Comparison of ENCODE assay signal across 8 cellular contexts in genomic region chr15:84714372-84714771, GRCh38. TPM values are rescaled to one million over a fixed set of nuclear protein-coding genes. Genes with fewer than 3 reads are reported as not detected.
DNase-seq lines count a peak whose midpoint lies in the region; ATAC-seq and TF ChIP-seq lines count a peak whose summit lies in the region.

No MANE protein-coding gene starts in this region.

- H2AFZ ChIP-seq in ACC112 (ENCODE audit: low read length, unreplicated experiment): no peak overlapping the region
- H2AFZ ChIP-seq in mesenchymal stem cell (ENCODE audit: low read depth, low read length): no peak overlapping the region

- H2BK15ac ChIP-seq in mesenchymal stem cell (ENCODE audit: low read depth, poor library complexity, severe bottlenecking): no peak overlapping the region

- intact Hi-C loops in ascending aorta (cut with DNase I): no loop called here
- intact Hi-C loops in mucosa of descending colon (cut with DNase I, micrococcal nuclease): no loop called here

- no peak overlapping the region for H4K91ac ChIP-seq in mesenchymal stem cell (ENCODE audit: low read length)

- H3K27me3 ChIP-seq in ACC112 (ENCODE audit: insufficient read depth, low read length) (no peaks in the 10 kb centered on the region), ascending aorta (no peaks in the 10 kb centered on the region), mesenchymal stem cell (ENCODE audit: control insufficient read depth in 1 of 2, insufficient read depth in 1 of 2, low read length in 2 of 2) (no peaks in the 10 kb centered on the region)

- H3K18ac ChIP-seq in mesenchymal stem cell (ENCODE audit: low read depth in 1 of 2, low read length in 2 of 2): no peak overlapping the region

- POLR2A ChIA-PET in HEK293 (lab: Yijun Ruan, JAX): interaction anchor here (0.6 to 3.7 kb wide), 5 partner anchors 9 to 147 kb away, joined by 5 to 64 read pairs (median 6); partner anchors contain the start of gene WDR73

- H2BK12ac ChIP-seq in mesenchymal stem cell (ENCODE audit: low read length in 2 of 2): no peak overlapping the region

- H3K27ac ChIP-seq in ACC112 (ENCODE audit: low read depth, low read length): no peak overlapping the region
- no peak overlapping the region for H3K27ac ChIP-seq in HEK293 (ENCODE audit: extremely low read depth, low read depth, low read length)
- no peak overlapping the region for H3K27ac ChIP-seq in ascending aorta
- no peak overlapping the region for H3K27ac ChIP-seq in mesenchymal stem cell (ENCODE audit: low read length, poor library complexity, severe bottlenecking)

- H2BK5ac ChIP-seq in mesenchymal stem cell (ENCODE audit: low read depth, low read length, poor library complexity, severe bottlenecking): no peak overlapping the region

- H2AK5ac ChIP-seq in mesenchymal stem cell (ENCODE audit: low read length, severe bottlenecking): no peak overlapping the region

- H3K36me3 ChIP-seq in ACC112 (ENCODE audit: insufficient read depth, low read length) (no peaks in the 10 kb centered on the region), HEK293 (ENCODE audit: control insufficient read depth in 2 of 2, insufficient read depth in 1 of 2, low read length in 2 of 2) (peaks cover 14 to 30% of the 10 kb centered on the region in 2 experiments; a peak in 2 of 3 replicates), ascending aorta (peaks cover 17 to 18% of the 10 kb centered on the region in 2 donors), mesenchymal stem cell (ENCODE audit: control insufficient read depth in 1 of 2, insufficient read depth in 2 of 2, low read depth in 1 of 2, low read length in 2 of 2) (peaks cover 10 to 14% of the 10 kb centered on the region in 2 experiments), mucosa of descending colon (ENCODE audit: low read depth) (peaks cover 5% of the 10 kb centered on the region)

- no peak overlapping the region for H4K8ac ChIP-seq in mesenchymal stem cell (ENCODE audit: low read length)

- H3K4me3 ChIP-seq in ACC112 (ENCODE audit: low read depth, low read length): peak overlapping the region; percentile 78
- H3K4me3 ChIP-seq in HEK293 (ENCODE audit: low read depth, low read length): peak overlapping the region; percentile 78
- H3K4me3 ChIP-seq in ascending aorta: peak overlapping the region; percentile 70 to 77
- peak overlapping the region in 1 of 2 experiments; percentile 96 for H3K4me3 ChIP-seq in mesenchymal stem cell (ENCODE audit: insufficient read depth in 1 of 2, low read depth in 1 of 2, low read length in 2 of 2)
- H3K4me3 ChIP-seq in mucosa of descending colon: no peak overlapping the region

- H3K4me1 ChIP-seq in ACC112 (ENCODE audit: control insufficient read depth, insufficient read depth, low read length, unreplicated experiment) (peaks cover 15% of the 10 kb centered on the region), HEK293 (ENCODE audit: control insufficient read depth, insufficient read depth, low read length) (peaks cover 3% of the 10 kb centered on the region; the same call in 1 of the 2 replicates), ascending aorta (peaks cover 3 to 10% of the 10 kb centered on the region in 2 donors), mesenchymal stem cell (ENCODE audit: control insufficient read depth, insufficient read depth, low read depth, low read length) (peaks cover 2% of the 10 kb centered on the region), mucosa of descending colon (ENCODE audit: low read depth) (peaks cover 22% of the 10 kb centered on the region)

- WGBS in mesenchymal stem cell: 90% methylated on average over 1 of the region's 5 CpGs

- DNase-seq in ascending aorta (ENCODE audit: low spot score in 2 of 2) (no peak), mesenchymal stem cell (no peak), SHP77 (lab: John Stamatoyannopoulos, UW) (no peak), mucosa of descending colon (no peak), activated gamma-delta T cell (lab: John Stamatoyannopoulos, UW) (no peak), EL (no peak)

- H3K9me3 ChIP-seq in HEK293 (ENCODE audit: control insufficient read depth, insufficient read depth, low read depth, low read length): no peaks in the 10 kb centered on the region
- no peaks in the 10 kb centered on the region for H3K9me3 ChIP-seq in ascending aorta
- no peaks in the 10 kb centered on the region for H3K9me3 ChIP-seq in mesenchymal stem cell (ENCODE audit: control insufficient read depth, low read length)
- no peaks in the 10 kb centered on the region for H3K9me3 ChIP-seq in mucosa of descending colon

- peak overlapping the region; percentile 92 for H3K9ac ChIP-seq in mesenchymal stem cell (ENCODE audit: low read length)

- peaks cover 58% of the 10 kb centered on the region for H3K79me2 ChIP-seq in ACC112 (ENCODE audit: control insufficient read depth, insufficient read depth, low read length, unreplicated experiment)

- CTCF ChIA-PET in HEK293 (lab: Yijun Ruan, JAX): interaction anchor here (0.9 kb wide), 1 partner anchor 57 kb away, joined by 4 read pairs; the partner anchor contains the start of gene NMB

- H2BK120ac ChIP-seq in mesenchymal stem cell (ENCODE audit: low read depth, low read length): no peak overlapping the region

- peak overlapping the region; percentile 86 for H3K4me2 ChIP-seq in mesenchymal stem cell (ENCODE audit: low read length, poor library complexity, severe bottlenecking)

- TF ChIP-seq CTCF in HEK293 (tag by site-specific recombination; IDR thresholded peaks at IDR 0.05) (no peak), ascending aorta (IDR thresholded peaks at IDR 0.05) (no peak), mucosa of descending colon (IDR thresholded peaks at IDR 0.05) (no peak)

- no peak for ATAC-seq in mucosa of descending colon

- H3K79me1 ChIP-seq in mesenchymal stem cell (replicated peaks; ENCODE audit: low read length, poor library complexity, severe bottlenecking): peaks cover 4% of the 10 kb centered on the region

- H3K4ac ChIP-seq in mesenchymal stem cell (ENCODE audit: low read depth in 1 of 2, low read length in 2 of 2): no peak overlapping the region

- no peak overlapping the region for H3K23ac ChIP-seq in mesenchymal stem cell (ENCODE audit: low read length in 2 of 2)

- no peak overlapping the region for H3K14ac ChIP-seq in mesenchymal stem cell (ENCODE audit: low read length in 2 of 2)

TF ChIP-seq in HEK293, 187 proteins besides CTCF, POLR2A, EP300 and RAD21:
- no peak for TF ChIP-seq ZNF146 (tag by site-specific recombination; IDR thresholded peaks at IDR 0.05)
- no peak for TF ChIP-seq ZBTB17 (tag by site-specific recombination; IDR thresholded peaks at IDR 0.05)
- TF ChIP-seq ZNF423 (tag by site-specific recombination; IDR thresholded peaks at IDR 0.05): no peak
- TF ChIP-seq MZF1 (tag by site-specific recombination; IDR thresholded peaks at IDR 0.05; ENCODE audit: borderline replicate concordance): no peak
- TF ChIP-seq ZFP69B (tag by site-specific recombination; IDR thresholded peaks at IDR 0.05): no peak
- TF ChIP-seq BCL11A (tag by site-specific recombination; IDR thresholded peaks at IDR 0.05; ENCODE audit: low read depth): no peak

RNA-seq across cellular contexts. Expression of gene SEC11A, which starts 1.6 kb away (rescaled TPM):
- total RNA-seq in ascending aorta (31.6 TPM), mucosa of descending colon (100 to 1,000 TPM; 112 to 143 (median 119) TPM)
- polyA plus RNA-seq in mesenchymal stem cell (2013, experiment 1 of 2): 265 TPM
- polyA plus RNA-seq in mesenchymal stem cell (2013, experiment 2 of 2): 272 TPM

RNA-seq across cellular contexts. Expression of gene ZNF592, which starts 34.0 kb away (rescaled TPM):
- total RNA-seq in ascending aorta: 36.1 TPM
- 11.9 TPM for polyA plus RNA-seq in mesenchymal stem cell (2013, experiment 1 of 2)
- polyA plus RNA-seq in mesenchymal stem cell (2013, experiment 2 of 2): 11.2 TPM
- total RNA-seq in mucosa of descending colon: 10 to 100 TPM; 29.4 to 35.3 (median 33.4) TPM

RNA-seq across cellular contexts. Expression of gene NMB, which starts 56.4 kb away (rescaled TPM):
- total RNA-seq in ascending aorta: 18.8 TPM
- polyA plus RNA-seq in mesenchymal stem cell (2013, experiment 1 of 2): 4.5 TPM
- 4.7 TPM for polyA plus RNA-seq in mesenchymal stem cell (2013, experiment 2 of 2)
- 1 to 10 TPM; 1.5 to 4.0 (median 3.9) TPM for total RNA-seq in mucosa of descending colon
